ENCODE assay signal across 24 cellular contexts in genomic region chr6:53257001-53257400, GRCh38.
"Had no signal": no experiment of that assay in that cellular context is flagged by ENCODE, and none has a peak within 500 bp of the region (broad histone marks: within the 10 kb centered on the region; RNA-seq: fewer than 3 reads in every experiment).

No MANE protein-coding gene starts in this region.

- H3K36me3 ChIP-seq: colonic mucosa had no signal

- H3K9me3 Mint-ChIP-seq: activated naive CD4-positive, alpha-beta T cell treated with anti-CD3 and anti-CD28 coated beads, Interleukin-2, amount 50 U/mL, for 24 hours; activated T-cell treated with anti-CD3 and anti-CD28 coated beads, Interleukin-2, amount 50 U/mL, for 24 hours; central memory CD8-positive, alpha-beta T cell; nephron; T-cell; type B pancreatic cell had no signal

- H3K27ac Mint-ChIP-seq: activated CD8-positive, alpha-beta T cell treated with anti-CD3 and anti-CD28 coated beads, Interleukin-2, amount 10 ng/mL, durations not matched to agents 7 days and 5 days; activated naive CD4-positive, alpha-beta T cell treated with anti-CD3 and anti-CD28 coated beads, Interleukin-2, amount 50 U/mL, for 24 hours; activated T-cell treated with anti-CD3 and anti-CD28 coated beads, Interleukin-2, amount 50 U/mL, for 24 hours; brain; mesothelial cell of epicardium; nephron; T-cell; type B pancreatic cell had no signal

- H3K27me3 Mint-ChIP-seq: activated naive CD4-positive, alpha-beta T cell treated with anti-CD3 and anti-CD28 coated beads, Interleukin-2, amount 50 U/mL, for 24 hours; activated T-cell treated with anti-CD3 and anti-CD28 coated beads, Interleukin-2, amount 50 U/mL, for 24 hours; brain; central memory CD8-positive, alpha-beta T cell; progenitor cell of endocrine pancreas; T-cell; type B pancreatic cell had no signal

- H3K27ac ChIP-seq: colonic mucosa, stomach had no signal

- H3K4me3 Mint-ChIP-seq: activated CD8-positive, alpha-beta T cell treated with anti-CD3 and anti-CD28 coated beads, Interleukin-2, amount 10 ng/mL, durations not matched to agents 7 days and 5 days; activated naive CD4-positive, alpha-beta T cell treated with anti-CD3 and anti-CD28 coated beads, Interleukin-2, amount 50 U/mL, for 24 hours; activated T-cell treated with anti-CD3 and anti-CD28 coated beads, Interleukin-2, amount 50 U/mL, for 24 hours; brain; central memory CD8-positive, alpha-beta T cell; mesothelial cell of epicardium; nephron; T-cell; type B pancreatic cell had no signal

- H3K27me3 ChIP-seq: colonic mucosa, right atrium auricular region, stomach had no signal

- H3K9me3 ChIP-seq: colonic mucosa, right atrium auricular region, stomach had no signal

- ATAC-seq: activated CD8-positive, alpha-beta T cell treated with anti-CD3 and anti-CD28 coated beads, Interleukin-2, amount 10 ng/mL, durations not matched to agents 7 days and 5 days; SK-N-SH treated with all-trans-retinoic acid at 6 μM for 48 hours; T-cell had no signal

- H3K4me1 Mint-ChIP-seq: activated naive CD4-positive, alpha-beta T cell treated with anti-CD3 and anti-CD28 coated beads, Interleukin-2, amount 50 U/mL, for 24 hours; brain; mesothelial cell of epicardium; nephron had no signal

- DNase-seq: activated CD4-positive, alpha-beta T cell treated with anti-CD3 and anti-CD28 coated beads for 48 hours; activated CD4-positive, CD25-positive, alpha-beta regulatory T cell; activated CD8-positive, alpha-beta T cell treated with anti-CD3 and anti-CD28 coated beads, Interleukin-2, amount 10 ng/mL, durations not matched to agents 7 days and 5 days; activated gamma-delta T cell; activated T-cell treated with anti-CD3 and anti-CD28 coated beads, Interleukin-2, amount 50 U/mL, for 24 hours; amygdala; colonic mucosa; erythroblast; foreskin melanocyte; glutamatergic neuron; occipital lobe; stimulated activated CD4-positive, alpha-beta T cell treated with anti-CD3 and anti-CD28 coated beads, Interleukin-2, amount 100 ng/mL, for 24 hours; stomach; T-cell had no signal

- H3K4me1 ChIP-seq: colonic mucosa, stomach had no signal

- H3K4me3 ChIP-seq: colonic mucosa, lung, right atrium auricular region, stomach had no signal
